Comparison of ENCODE assay signal across 15 cellular contexts in genomic region chr14:59022144-59022543, GRCh38.
A peak's percentile ranks its signal among the peaks of the same experiment; 100 is the strongest.
DNase-seq lines count a peak whose midpoint lies in the region; ATAC-seq and TF ChIP-seq lines count a peak whose summit lies in the region.
"Had no signal": no experiment of that assay in that cellular context is flagged by ENCODE, and none has a peak within 500 bp of the region (broad histone marks: within the 10 kb centered on the region; RNA-seq: fewer than 3 reads in every experiment).

No MANE protein-coding gene starts in this region.

- no peaks in the 10 kb centered on the region for H4K20me1 ChIP-seq in GM23248 (ENCODE audit: insufficient read depth)
- no peaks in the 10 kb centered on the region for H4K20me1 ChIP-seq in PC-3 (ENCODE audit: low read length)

- H3K4me1 ChIP-seq in GM23248 (ENCODE audit: insufficient read depth) (no peaks in the 10 kb centered on the region), PC-3 (ENCODE audit: insufficient read depth, low read length) (peaks cover 5% of the 10 kb centered on the region)

- no peaks in the 10 kb centered on the region for H3K27me3 ChIP-seq in GM23248 (replicated peaks; ENCODE audit: insufficient read depth)
- H3K27me3 ChIP-seq in PC-3 (ENCODE audit: low read length) = peaks cover 51% of the 10 kb centered on the region

- in situ Hi-C loops in GM23248 (cut with MboI) = loop anchor here (10.0 kb wide), 1 partner anchor 377 kb away; no protein-coding TSS in a partner anchor

- no peaks in the 10 kb centered on the region for H3F3A ChIP-seq in GM23248 (ENCODE audit: insufficient read depth)
- no peaks in the 10 kb centered on the region for H3F3A ChIP-seq in PC-3 (ENCODE audit: low read length, unreplicated experiment)

- H3K79me2 ChIP-seq in GM23248 (ENCODE audit: insufficient read depth) (no peaks in the 10 kb centered on the region), PC-3 (ENCODE audit: low read length) (no peaks in the 10 kb centered on the region)

- intact Hi-C loops in Calu3 (cut with micrococcal nuclease; ENCODE audit: unreplicated experiment) (loop anchor here (10.0 kb wide), 1 partner anchor 277 kb away; no protein-coding TSS in a partner anchor), PC-3 (cut with micrococcal nuclease) (loop anchor here (10.0 kb wide), 1 partner anchor 553 kb away; the partner anchor contains the start of gene CCDC175)

- no peak overlapping the region for H3K4me3 Mint-ChIP-seq in Calu3 (ENCODE audit: low read depth, unreplicated experiment)
- H3K4me3 Mint-ChIP-seq: naive thymus-derived CD8-positive, alpha-beta T cell had no signal

- DNase-seq in Calu3 = no peak
- DNase-seq in GM23248 = peak; percentile 34
- peak; percentile 77 for DNase-seq in PC-3
- peak; percentile 13 for DNase-seq in fibroblast of peridontal ligament (ENCODE audit: extremely low read depth)
- DNase-seq in COR-L47 (lab: John Stamatoyannopoulos, UW) = no peak
- DNase-seq in GM19240 (ENCODE audit: insufficient read length, low spot score) = no peak
- DNase-seq: activated CD4-positive, alpha-beta T cell treated with anti-CD3 and anti-CD28 coated beads for 4 hours; central memory CD4-positive, alpha-beta T cell; islet precursor cell; naive thymus-derived CD8-positive, alpha-beta T cell; NCI-H187; SHP77 had no signal

- POLR2A ChIA-PET in PC-3 (lab: Charles Lee; ENCODE audit: unreplicated experiment) = interaction anchor here (0.6 kb wide), 1 partner anchor 381 kb away, joined by 4 read pairs; no protein-coding TSS in a partner anchor

- no peaks in the 10 kb centered on the region for H3K27me3 Mint-ChIP-seq in Calu3 (ENCODE audit: unreplicated experiment)

- no peaks in the 10 kb centered on the region for H3K9me3 ChIP-seq in GM23248 (ENCODE audit: low read depth)
- no peaks in the 10 kb centered on the region for H3K9me3 ChIP-seq in PC-3 (ENCODE audit: low read length)

- no peak overlapping the region for H2AFZ ChIP-seq in GM23248
- no peak overlapping the region for H2AFZ ChIP-seq in PC-3 (ENCODE audit: low read length)

- no peaks in the 10 kb centered on the region for H3K4me1 Mint-ChIP-seq in Calu3 (ENCODE audit: low read depth, unreplicated experiment)
- H3K4me1 Mint-ChIP-seq: naive thymus-derived CD8-positive, alpha-beta T cell had no signal

- H3K9me2 ChIP-seq in GM23248 (ENCODE audit: insufficient read depth) = no peaks in the 10 kb centered on the region
- no peaks in the 10 kb centered on the region for H3K9me2 ChIP-seq in PC-3 (replicated peaks; ENCODE audit: low read length)

- CTCF ChIA-PET in Calu3 (lab: Charles Lee) = no interaction called here
- CTCF ChIA-PET in PC-3 (lab: Charles Lee) = interaction anchor here (0.9 kb wide), 1 partner anchor 33 kb away, joined by 3 read pairs; no protein-coding TSS in a partner anchor

- ATAC-seq in PC-3 (peak; percentile 55), GM21381 (IDR thresholded peaks at IDR 0.05; ENCODE audit: unreplicated experiment) (no peak)
- ATAC-seq: naive thymus-derived CD8-positive, alpha-beta T cell had no signal

- no peak overlapping the region for H3K27ac Mint-ChIP-seq in Calu3 (ENCODE audit: unreplicated experiment)
- H3K27ac Mint-ChIP-seq: activated T-helper 2 cell treated with anti-CD3 and anti-CD28 coated beads, Interferon-gamma antibody, Interleukin-2, Interleukin-4, amounts not matched to agents 10 μg/mL and 5 μg/mL and 100 μg/mL, durations not matched to agents 14 hours and 24 hours and 36 hours; naive thymus-derived CD8-positive, alpha-beta T cell had no signal

- no peak overlapping the region for H3K9ac ChIP-seq in GM23248
- no peak overlapping the region for H3K9ac ChIP-seq in PC-3 (ENCODE audit: low read length)

- whole genome bisulfite sequencing in GM23248 (ENCODE audit: low coverage in 1 of 2, low lambda C conversion rate in 2 of 2, missing lambda C conversion rate in 2 of 2), 2 experiments = 53 to 57% methylated on average over 4 of the region's 4 CpGs

- H3K4me3 ChIP-seq in GM23248 (no peak overlapping the region), PC-3 (ENCODE audit: low read length) (no peak overlapping the region)
- H3K4me3 ChIP-seq: skin epidermis had no signal

- no peak overlapping the region for H3K4me2 ChIP-seq in GM23248 (ENCODE audit: unreplicated experiment)
- no peak overlapping the region for H3K4me2 ChIP-seq in PC-3 (ENCODE audit: low read length)

- H3K9me3 Mint-ChIP-seq in Calu3 (ENCODE audit: low read depth, unreplicated experiment) = no peaks in the 10 kb centered on the region
- H3K9me3 Mint-ChIP-seq: activated T-helper 2 cell treated with anti-CD3 and anti-CD28 coated beads, Interferon-gamma antibody, Interleukin-2, Interleukin-4, amounts not matched to agents 10 μg/mL and 5 μg/mL and 100 μg/mL, durations not matched to agents 14 hours and 24 hours and 36 hours had no signal

- TF ChIP-seq CTCF in Calu3 (IDR thresholded peaks at IDR 0.05; ENCODE audit: unreplicated experiment) (peak; percentile 27), PC-3 (conservative IDR thresholded peaks at IDR 0.05; ENCODE audit: low read depth, low read length) (peak; percentile 97)

- H3K36me3 Mint-ChIP-seq in Calu3 (ENCODE audit: insufficient read depth, unreplicated experiment) = no peaks in the 10 kb centered on the region
- H3K36me3 Mint-ChIP-seq: naive thymus-derived CD8-positive, alpha-beta T cell had no signal

- BruUV-seq in Calu3 (replicated peaks; lab: Mats Ljungman, UMichigan) = no TSS peak
- BruUV-seq in PC-3 (replicated peaks; lab: Mats Ljungman, UMichigan) = no TSS peak

- H3K36me3 ChIP-seq in GM23248 (ENCODE audit: low read depth) (no peaks in the 10 kb centered on the region), PC-3 (ENCODE audit: low read depth, low read length) (no peaks in the 10 kb centered on the region)

- no peak overlapping the region for H3K27ac ChIP-seq in GM23248
- H3K27ac ChIP-seq in PC-3 (ENCODE audit: low read length) = no peak overlapping the region
- H3K27ac ChIP-seq: skin epidermis had no signal

Comparison
In these comparisons a context has a peak if more than half of its experiments do, and no peak if none do; other contexts are left out.
1. DNase-seq: peak in GM23248 (single experiment), PC-3 (single experiment) and fibroblast of peridontal ligament (single experiment); none in Calu3 (single experiment), COR-L47 (single experiment) and GM19240 (single experiment).